ENCODE assay signal across 1 cellular context in the genomic region with DNA sequence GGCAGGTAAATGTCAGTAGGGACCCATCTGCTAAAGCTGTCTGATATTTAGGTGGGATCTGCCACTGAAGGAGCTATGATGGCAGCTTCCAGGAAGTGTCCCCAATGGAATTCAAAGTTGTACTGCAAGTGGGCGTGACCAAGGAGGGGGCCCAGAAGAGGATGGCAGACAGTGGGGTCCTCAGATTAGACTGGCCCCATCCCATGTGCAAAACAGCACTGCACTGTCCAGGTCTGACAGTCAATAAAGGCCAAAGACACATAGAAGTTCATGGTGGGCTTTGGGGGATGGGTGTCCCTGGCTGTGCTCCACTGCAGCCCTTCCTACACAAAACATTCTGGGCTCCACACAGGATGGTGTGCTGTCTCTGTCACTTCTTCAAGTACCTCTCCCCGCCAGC.
TF ChIP-seq lines count a peak whose summit lies in the region.

No MANE protein-coding gene starts in this region.

TF ChIP-seq in H1, 55 proteins besides CTCF, POLR2A, EP300 and RAD21:
- TF ChIP-seq KDM4A (IDR thresholded peaks at IDR 0.05; ENCODE audit: low read depth, low read length, severe bottlenecking) (no peak), SIRT6 (IDR thresholded peaks at IDR 0.05; ENCODE audit: low read length) (no peak), YY1 (IDR thresholded peaks at IDR 0.05; ENCODE audit: low read depth, low read length) (no peak), JUND (IDR thresholded peaks at IDR 0.05; ENCODE audit: low read length) (no peak), KDM5A (IDR thresholded peaks at IDR 0.05; ENCODE audit: low read length) (no peak), NANOG (IDR thresholded peaks at IDR 0.05; ENCODE audit: insufficient read depth, low read depth, low read length, poor library complexity, severe bottlenecking) (no peak), SP1 (IDR thresholded peaks at IDR 0.05; ENCODE audit: low read depth, low read length) (no peak), CBX5 (IDR thresholded peaks at IDR 0.05; ENCODE audit: low read depth, low read length) (no peak), CEBPB (IDR thresholded peaks at IDR 0.05; ENCODE audit: low read depth, low read length) (no peak), RXRA (IDR thresholded peaks at IDR 0.05; ENCODE audit: insufficient read depth, low read depth, low read length) (no peak), BACH1 (IDR thresholded peaks at IDR 0.05; ENCODE audit: low read length) (no peak), SRF (IDR thresholded peaks at IDR 0.05; ENCODE audit: low read depth, low read length) (no peak), TBP (IDR thresholded peaks at IDR 0.05; ENCODE audit: low read depth, low read length) (no peak), TAF7 (optimal IDR thresholded peaks at IDR 0.05; ENCODE audit: borderline replicate concordance, low read depth, low read length) (no peak), GTF2F1 (IDR thresholded peaks at IDR 0.05; ENCODE audit: borderline replicate concordance, low read depth, low read length) (no peak)
- TF ChIP-seq, protein P1, sequence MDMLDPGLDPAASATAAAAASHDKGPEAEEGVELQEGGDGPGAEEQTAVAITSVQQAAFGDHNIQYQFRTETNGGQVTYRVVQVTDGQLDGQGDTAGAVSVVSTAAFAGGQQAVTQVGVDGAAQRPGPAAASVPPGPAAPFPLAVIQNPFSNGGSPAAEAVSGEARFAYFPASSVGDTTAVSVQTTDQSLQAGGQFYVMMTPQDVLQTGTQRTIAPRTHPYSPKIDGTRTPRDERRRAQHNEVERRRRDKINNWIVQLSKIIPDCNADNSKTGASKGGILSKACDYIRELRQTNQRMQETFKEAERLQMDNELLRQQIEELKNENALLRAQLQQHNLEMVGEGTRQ (IDR thresholded peaks at IDR 0.05; ENCODE audit: low read length) = no peak
- TF ChIP-seq, protein P2, sequence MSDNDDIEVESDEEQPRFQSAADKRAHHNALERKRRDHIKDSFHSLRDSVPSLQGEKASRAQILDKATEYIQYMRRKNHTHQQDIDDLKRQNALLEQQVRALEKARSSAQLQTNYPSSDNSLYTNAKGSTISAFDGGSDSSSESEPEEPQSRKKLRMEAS (IDR thresholded peaks at IDR 0.05) = no peak
- TF ChIP-seq, protein P3, sequence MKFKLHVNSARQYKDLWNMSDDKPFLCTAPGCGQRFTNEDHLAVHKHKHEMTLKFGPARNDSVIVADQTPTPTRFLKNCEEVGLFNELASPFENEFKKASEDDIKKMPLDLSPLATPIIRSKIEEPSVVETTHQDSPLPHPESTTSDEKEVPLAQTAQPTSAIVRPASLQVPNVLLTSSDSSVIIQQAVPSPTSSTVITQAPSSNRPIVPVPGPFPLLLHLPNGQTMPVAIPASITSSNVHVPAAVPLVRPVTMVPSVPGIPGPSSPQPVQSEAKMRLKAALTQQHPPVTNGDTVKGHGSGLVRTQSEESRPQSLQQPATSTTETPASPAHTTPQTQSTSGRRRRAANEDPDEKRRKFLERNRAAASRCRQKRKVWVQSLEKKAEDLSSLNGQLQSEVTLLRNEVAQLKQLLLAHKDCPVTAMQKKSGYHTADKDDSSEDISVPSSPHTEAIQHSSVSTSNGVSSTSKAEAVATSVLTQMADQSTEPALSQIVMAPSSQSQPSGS (IDR thresholded peaks at IDR 0.05; ENCODE audit: low read length) = no peak
- TF ChIP-seq, protein P4, sequence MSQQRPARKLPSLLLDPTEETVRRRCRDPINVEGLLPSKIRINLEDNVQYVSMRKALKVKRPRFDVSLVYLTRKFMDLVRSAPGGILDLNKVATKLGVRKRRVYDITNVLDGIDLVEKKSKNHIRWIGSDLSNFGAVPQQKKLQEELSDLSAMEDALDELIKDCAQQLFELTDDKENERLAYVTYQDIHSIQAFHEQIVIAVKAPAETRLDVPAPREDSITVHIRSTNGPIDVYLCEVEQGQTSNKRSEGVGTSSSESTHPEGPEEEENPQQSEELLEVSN (IDR thresholded peaks at IDR 0.05) = no peak
